8 cellular contexts compared by ENCODE assay signal in genomic region chr6:80638222-80639055, GRCh38.
A peak's percentile ranks its signal among the peaks of the same experiment; 100 is the strongest.
DNase-seq lines count a peak whose midpoint lies in the region; ATAC-seq and TF ChIP-seq lines count a peak whose summit lies in the region.

No MANE protein-coding gene starts in this region.

- no peak overlapping the region for H3K27ac Mint-ChIP-seq in effector memory CD8-positive, alpha-beta T cell
- peak overlapping the region; percentile 17 to 63 (median 61) for H3K27ac Mint-ChIP-seq in nephron

- H3K4me1 Mint-ChIP-seq in effector memory CD8-positive, alpha-beta T cell (ENCODE audit: low read depth in 2 of 2) = no peaks in the 10 kb centered on the region
- H3K4me1 Mint-ChIP-seq in nephron = peaks cover 8% of the 10 kb centered on the region

- no peaks in the 10 kb centered on the region for H3K27me3 Mint-ChIP-seq in effector memory CD8-positive, alpha-beta T cell
- H3K27me3 Mint-ChIP-seq in nephron (ENCODE audit: low read depth) = no peaks in the 10 kb centered on the region

- no peaks in the 10 kb centered on the region for H3K36me3 Mint-ChIP-seq in effector memory CD8-positive, alpha-beta T cell (ENCODE audit: insufficient read depth)
- no peaks in the 10 kb centered on the region for H3K36me3 Mint-ChIP-seq in nephron (ENCODE audit: low read depth)

- peaks cover 3 to 7% of the 10 kb centered on the region in 2 donors for H3K9me3 Mint-ChIP-seq in effector memory CD8-positive, alpha-beta T cell
- H3K9me3 Mint-ChIP-seq in nephron = no peaks in the 10 kb centered on the region

- ATAC-seq in GM19023 (IDR thresholded peaks at IDR 0.05; ENCODE audit: unreplicated experiment) (peak; percentile 89), HG03460 (IDR thresholded peaks at IDR 0.05; ENCODE audit: unreplicated experiment) (peak; percentile 90)
- ATAC-seq in effector memory CD8-positive, alpha-beta T cell (replicated peaks) = peak; percentile 80

- no peak overlapping the region for H3K4me3 Mint-ChIP-seq in effector memory CD8-positive, alpha-beta T cell
- no peak overlapping the region for H3K4me3 Mint-ChIP-seq in nephron

- TF ChIP-seq CTCF in AG09319 (IDR thresholded peaks at IDR 0.05; ENCODE audit: low read depth, low read length) (no peak), nephron (IDR thresholded peaks at IDR 0.05; ENCODE audit: unreplicated experiment in 3 of 3) (no peak)

- peak; percentile 34 for DNase-seq in AG09319 (ENCODE audit: extremely low read depth, low read depth)
- DNase-seq in NOMO-1 (lab: John Stamatoyannopoulos, UW; ENCODE audit: unreplicated experiment in 2 of 2) = peak; percentile 29 to 89
- no peak for DNase-seq in effector memory CD8-positive, alpha-beta T cell
- no peak for DNase-seq in occipital lobe (lab: John Stamatoyannopoulos, UW)
- DNase-seq in stimulated activated naive CD4-positive, alpha-beta T cell (lab: John Stamatoyannopoulos, UW) = no peak

Comparison
In these comparisons a context has a peak if more than half of its experiments do, and no peak if none do; other contexts are left out.
1. DNase-seq: peak in AG09319 (single experiment) and NOMO-1 (2 of 2); none in effector memory CD8-positive, alpha-beta T cell (0 of 3), occipital lobe (single experiment) and stimulated activated naive CD4-positive, alpha-beta T cell (0 of 6).
2. H3K27ac Mint-ChIP-seq: peak in nephron (3 of 3); none in effector memory CD8-positive, alpha-beta T cell (0 of 2).
3. Peak in every context shown above with its lines, with median percentiles within 50 percentile points of each other: ATAC-seq.